ENCODE assay signal across 1 cellular context in genomic region chrX:129786210-129786651, GRCh38.
A peak's percentile ranks its signal among the peaks of the same experiment; 100 is the strongest.
TF ChIP-seq lines count a peak whose summit lies in the region.

No MANE protein-coding gene starts in this region.

TF ChIP-seq in K562, 482 proteins besides CTCF, POLR2A, EP300 and RAD21 (continued from another document and continues in another):
- TF ChIP-seq MBD1 (CRISPR knock-in tag; IDR thresholded peaks at IDR 0.05) (no peak), ZNF507 (tag; conservative IDR thresholded peaks at IDR 0.05) (no peak), RBM15 (IDR thresholded peaks at IDR 0.05; ENCODE audit: insufficient read depth, low read length) (no peak), DNMT1 (IDR thresholded peaks at IDR 0.05) (no peak), ZNF23 (CRISPR knock-in tag; IDR thresholded peaks at IDR 0.05) (no peak), MAZ (CRISPR knock-in tag; conservative IDR thresholded peaks at IDR 0.05 in 1 of 2, IDR thresholded peaks at IDR 0.05 in 1 of 2) (no peak), ASH1L (IDR thresholded peaks at IDR 0.05; ENCODE audit: borderline replicate concordance, low read depth, partially characterized antibody) (no peak), MAX (CRISPR knock-in tag; IDR thresholded peaks at IDR 0.05) (no peak), TAF7 (tag; IDR thresholded peaks at IDR 0.05) (no peak), PHF8 (IDR thresholded peaks at IDR 0.05; ENCODE audit: borderline replicate concordance, low read length) (no peak), MTF1 (CRISPR knock-in tag; IDR thresholded peaks at IDR 0.05; ENCODE audit: borderline replicate concordance) (no peak), SNAPC5 (CRISPR knock-in tag; IDR thresholded peaks at IDR 0.05) (no peak), TFAM (CRISPR knock-in tag; conservative IDR thresholded peaks at IDR 0.05) (no peak), KLF6 (CRISPR knock-in tag; IDR thresholded peaks at IDR 0.05; ENCODE audit: borderline replicate concordance) (no peak), HNRNPL (IDR thresholded peaks at IDR 0.05; ENCODE audit: low read depth, low read length) (no peak), NKRF (IDR thresholded peaks at IDR 0.05; ENCODE audit: borderline replicate concordance) (no peak), FOXO4 (CRISPR knock-in tag; IDR thresholded peaks at IDR 0.05) (no peak), ZNF197 (CRISPR knock-in tag; IDR thresholded peaks at IDR 0.05; ENCODE audit: low read depth) (0 out of 2 replicates have a peak, but pooled peaks have one; percentile 26), PHTF2 (CRISPR knock-in tag; IDR thresholded peaks at IDR 0.05) (no peak), PML (IDR thresholded peaks at IDR 0.05; ENCODE audit: low read length) (peak; percentile 50; the same call in 1 of the 2 replicates), ATF1 (CRISPR knock-in tag; IDR thresholded peaks at IDR 0.05) (no peak), ATF1 (tag; IDR thresholded peaks at IDR 0.05) (no peak), STAT6 (CRISPR knock-in tag; IDR thresholded peaks at IDR 0.05) (no peak), ZNF398 (CRISPR knock-in tag; IDR thresholded peaks at IDR 0.05) (no peak), KLF16 (IDR thresholded peaks at IDR 0.05) (0 out of 2 replicates have a peak, but pooled peaks have one; percentile 45), ARID1B (IDR thresholded peaks at IDR 0.05) (peak; percentile 87), GATA2 (CRISPR knock-in tag; IDR thresholded peaks at IDR 0.05) (peak; percentile 66), ATF4 (CRISPR knock-in tag; IDR thresholded peaks at IDR 0.05) (no peak), MAFG (tag; conservative IDR thresholded peaks at IDR 0.05) (no peak), ZNF785 (CRISPR knock-in tag; IDR thresholded peaks at IDR 0.05) (no peak), TCFL5 (CRISPR knock-in tag; conservative IDR thresholded peaks at IDR 0.05) (no peak), PTTG1 (tag; IDR thresholded peaks at IDR 0.05; ENCODE audit: low read depth) (no peak), DPF2 (IDR thresholded peaks at IDR 0.05) (peak; percentile 74), ZNF75A (CRISPR knock-in tag; IDR thresholded peaks at IDR 0.05) (no peak), SMARCB1 (IDR thresholded peaks at IDR 0.05; ENCODE audit: insufficient read length, low read depth) (no peak), EZH2 (IDR thresholded peaks at IDR 0.05; ENCODE audit: borderline replicate concordance, low read depth, low read length) (no peak), BRF2 (IDR thresholded peaks at IDR 0.05; ENCODE audit: borderline replicate concordance, insufficient read depth, insufficient read length) (no peak), CBX2 (IDR thresholded peaks at IDR 0.05; ENCODE audit: insufficient read depth, low read length, poor library complexity, severe bottlenecking) (no peak), LCOR (CRISPR knock-in tag; IDR thresholded peaks at IDR 0.05) (no peak), ELK3 (CRISPR knock-in tag; IDR thresholded peaks at IDR 0.05) (no peak), NR4A1 (CRISPR knock-in tag; IDR thresholded peaks at IDR 0.05) (no peak), NR4A1 (tag; IDR thresholded peaks at IDR 0.05) (no peak), ZNF316 (IDR thresholded peaks at IDR 0.05) (no peak), ZKSCAN8 (CRISPR knock-in tag; IDR thresholded peaks at IDR 0.05) (no peak), MBD2 (IDR thresholded peaks at IDR 0.05; ENCODE audit: borderline replicate concordance, low read depth) (no peak), ZFPM2 (CRISPR knock-in tag; IDR thresholded peaks at IDR 0.05) (no peak), ZEB2 (IDR thresholded peaks at IDR 0.05) (no peak), E2F4 (CRISPR knock-in tag; IDR thresholded peaks at IDR 0.05; ENCODE audit: low read depth) (no peak), SMAD2 (IDR thresholded peaks at IDR 0.05; ENCODE audit: low read depth, low read length) (no peak), RCOR1 (IDR thresholded peaks at IDR 0.05; ENCODE audit: borderline replicate concordance in 1 of 2, low read depth in 2 of 2, low read length in 2 of 2) (peak in 1 of 2 experiments; percentile 55; a peak in 1 of 4 replicates), TEAD1 (CRISPR knock-in tag; IDR thresholded peaks at IDR 0.05) (0 out of 4 replicates have a peak, but pooled peaks of 1 of the 2 experiments have one; percentile 15), NCOR1 (IDR thresholded peaks at IDR 0.05) (peak; percentile 68), U2AF2 (optimal IDR thresholded peaks at IDR 0.05; ENCODE audit: low read depth, low read length) (no peak), CTBP1 (IDR thresholded peaks at IDR 0.05; ENCODE audit: borderline replicate concordance) (peak; percentile 81; the same call in 1 of the 2 replicates), SAFB2 (IDR thresholded peaks at IDR 0.05; ENCODE audit: borderline replicate concordance, low read depth, low read length, severe bottlenecking) (no peak), ZNF668 (CRISPR knock-in tag; IDR thresholded peaks at IDR 0.05) (no peak), SLC30A9 (CRISPR knock-in tag; IDR thresholded peaks at IDR 0.05) (no peak), ZSCAN32 (CRISPR knock-in tag; IDR thresholded peaks at IDR 0.05) (no peak), ZNF311 (CRISPR knock-in tag; IDR thresholded peaks at IDR 0.05) (no peak), NFE2L1 (tag; IDR thresholded peaks at IDR 0.05; ENCODE audit: borderline replicate concordance, low read depth) (no peak), MXD1 (CRISPR knock-in tag; IDR thresholded peaks at IDR 0.05; ENCODE audit: borderline replicate concordance, poor library complexity, severe bottlenecking) (no peak), THRAP3 (IDR thresholded peaks at IDR 0.05; ENCODE audit: borderline replicate concordance) (no peak), CSDE1 (IDR thresholded peaks at IDR 0.05) (no peak), STAT5B (CRISPR knock-in tag; IDR thresholded peaks at IDR 0.05) (no peak), ARNT (IDR thresholded peaks at IDR 0.05) (no peak), NFXL1 (CRISPR knock-in tag; IDR thresholded peaks at IDR 0.05) (no peak)
